ENCODE assay signal across 1 cellular context in the genomic region with DNA sequence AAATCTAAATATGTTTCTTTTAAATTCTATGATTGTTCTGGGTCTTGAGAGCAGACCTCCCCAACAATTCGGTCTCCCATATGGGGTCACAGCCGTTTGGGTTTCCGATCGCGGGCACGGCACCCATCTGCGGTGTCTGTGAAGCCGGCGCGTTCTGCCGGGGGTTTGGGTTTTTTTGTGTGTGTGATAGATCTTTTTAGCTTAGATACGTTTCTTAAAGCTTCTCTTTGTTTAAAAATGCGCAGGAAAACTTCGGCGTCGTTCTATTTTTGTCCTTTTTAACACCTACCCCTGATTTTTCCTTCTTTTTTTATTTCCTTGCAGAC.
TF ChIP-seq lines count a peak whose summit lies in the region.

No MANE protein-coding gene starts in this region.

TF ChIP-seq in H1, 55 proteins besides CTCF, POLR2A, EP300 and RAD21:
- TF ChIP-seq SUZ12 (IDR thresholded peaks at IDR 0.05; ENCODE audit: low read length) (no peak), BCL11A (IDR thresholded peaks at IDR 0.05; ENCODE audit: low read depth in 2 of 2, low read length in 2 of 2) (no peak), JUN (IDR thresholded peaks at IDR 0.05; ENCODE audit: low read depth, low read length) (no peak), ZNF274 (IDR thresholded peaks at IDR 0.05; ENCODE audit: borderline replicate concordance, extremely low read depth, low read length) (no peak), CBX5 (IDR thresholded peaks at IDR 0.05; ENCODE audit: low read depth, low read length) (no peak), HDAC2 (IDR thresholded peaks at IDR 0.05; ENCODE audit: borderline replicate concordance in 1 of 2, low read depth in 2 of 2, low read length in 2 of 2) (no peak), RFX5 (IDR thresholded peaks at IDR 0.05; ENCODE audit: borderline replicate concordance, low read depth, low read length) (no peak), TEAD4 (IDR thresholded peaks at IDR 0.05; ENCODE audit: low read depth, low read length) (no peak)
